In genomic region chr3:8420613-8421012, GRCh38 we compare ENCODE assay signal across 20 cellular contexts.
"Had no signal": no experiment of that assay in that cellular context is flagged by ENCODE, and none has a peak within 500 bp of the region (broad histone marks: within the 10 kb centered on the region; RNA-seq: fewer than 3 reads in every experiment).

No MANE protein-coding gene starts in this region.

- H3K27ac ChIP-seq: esophagus muscularis mucosa, parathyroid adenoma, right atrium auricular region, spleen, suprapubic skin, tibial artery, upper lobe of right lung had no signal

- H3K9ac ChIP-seq: parathyroid adenoma had no signal

- H3K9me3 ChIP-seq: suprapubic skin, upper lobe of right lung had no signal

- H3K36me3 ChIP-seq: esophagus muscularis mucosa, right atrium auricular region, spleen, suprapubic skin, tibial artery, upper lobe of right lung had no signal

- DNase-seq: activated B cell treated with CpG ODN at 0.5 μM for 24 hours; activated CD4-positive, alpha-beta T cell treated with anti-CD3 and anti-CD28 coated beads, Interleukin-2, amount 50 U/mL, for 1 hour; activated gamma-delta T cell treated with Interleukin-2 at 50 U/mL for 16 hours; activated naive CD4-positive, alpha-beta T cell treated with anti-CD3 and anti-CD28 coated beads, Interleukin-2, amount 50 U/mL, for 16 hours; activated T-cell treated with anti-CD3 and anti-CD28 coated beads, Interleukin-2, amount 50 U/mL, for 4 hours; amniotic stem cell; central memory CD4-positive, alpha-beta T cell; foreskin melanocyte; mammary epithelial cell; naive thymus-derived CD8-positive, alpha-beta T cell; nucleus accumbens; spleen; stimulated activated naive CD4-positive, alpha-beta T cell; tibial artery; upper lobe of right lung had no signal

- H3K4me3 ChIP-seq: esophagus muscularis mucosa, right atrium auricular region, spleen, suprapubic skin, tibial artery, upper lobe of right lung had no signal

- ATAC-seq: activated CD8-positive, alpha-beta T cell treated with anti-CD3 and anti-CD28 coated beads for 36 hours; activated T-cell treated with anti-CD3 and anti-CD28 coated beads, Interleukin-2, amount 50 U/mL, for 4 hours; naive thymus-derived CD8-positive, alpha-beta T cell; upper lobe of right lung had no signal
